Comparison of ENCODE assay signal across 20 cellular contexts in genomic region chrX:134364711-134365110, GRCh38.
"Had no signal": no experiment of that assay in that cellular context is flagged by ENCODE, and none has a peak within 500 bp of the region (broad histone marks: within the 10 kb centered on the region; RNA-seq: fewer than 3 reads in every experiment).

No MANE protein-coding gene starts in this region.

- H3K4me3 Mint-ChIP-seq: naive thymus-derived CD8-positive, alpha-beta T cell had no signal

- ATAC-seq: heart left ventricle; left lobe of liver; naive thymus-derived CD8-positive, alpha-beta T cell; psoas muscle; sciatic nerve had no signal

- H3K4me3 ChIP-seq: colonic mucosa, esophagus squamous epithelium, heart left ventricle, psoas muscle, skin epidermis, stomach, thoracic aorta had no signal

- H3K27ac ChIP-seq: colonic mucosa, esophagus squamous epithelium, heart left ventricle, neutrophil, psoas muscle, skin epidermis, stomach, thoracic aorta had no signal

- H3K4me1 ChIP-seq: colonic mucosa, esophagus squamous epithelium, heart left ventricle, psoas muscle, stomach had no signal

- H3K9me3 Mint-ChIP-seq: naive thymus-derived CD8-positive, alpha-beta T cell had no signal

- H3K27me3 ChIP-seq: colonic mucosa, esophagus squamous epithelium, neutrophil, stomach had no signal

- H3K36me3 ChIP-seq: colonic mucosa, esophagus squamous epithelium, heart left ventricle, neutrophil, stomach, thoracic aorta had no signal

- H3K9me3 ChIP-seq: colonic mucosa, esophagus squamous epithelium, heart left ventricle, neutrophil, psoas muscle, stomach, thoracic aorta had no signal

- DNase-seq: colonic mucosa; dermis blood vessel endothelial cell; esophagus squamous epithelium; heart left ventricle; hippocampal formation; kidney glomerular epithelial cell; mammary epithelial cell; naive thymus-derived CD8-positive, alpha-beta T cell; psoas muscle; retina; stimulated activated CD4-positive, alpha-beta T cell treated with anti-CD3 and anti-CD28 coated beads, Interleukin-12 subunit alpha, Interleukin-12 subunit beta, amount 100 ng/mL, for 4 hours; stimulated activated naive CD4-positive, alpha-beta T cell; stomach; substantia nigra; trophoblast cell had no signal

- H3K36me3 Mint-ChIP-seq: naive thymus-derived CD8-positive, alpha-beta T cell had no signal

- H3K27ac Mint-ChIP-seq: naive thymus-derived CD8-positive, alpha-beta T cell had no signal
